ENCODE assay signal across 16 cellular contexts in genomic region chr9:79613145-79613544, GRCh38.
"Had no signal": no experiment of that assay in that cellular context is flagged by ENCODE, and none has a peak within 500 bp of the region (broad histone marks: within the 10 kb centered on the region; RNA-seq: fewer than 3 reads in every experiment).

No MANE protein-coding gene starts in this region.

- H3K4me3 Mint-ChIP-seq: activated naive CD8-positive, alpha-beta T cell had no signal

- H3K27ac Mint-ChIP-seq: activated naive CD8-positive, alpha-beta T cell had no signal

- H3K36me3 ChIP-seq: brain microvascular endothelial cell, lower lobe of right lung, sigmoid colon had no signal

- H3K9me3 Mint-ChIP-seq: naive thymus-derived CD4-positive, alpha-beta T cell had no signal

- H3K27ac ChIP-seq: brain microvascular endothelial cell, lower lobe of right lung had no signal

- H3K27me3 Mint-ChIP-seq: activated naive CD8-positive, alpha-beta T cell; naive thymus-derived CD4-positive, alpha-beta T cell had no signal

- H3K9me3 ChIP-seq: lower lobe of right lung, sigmoid colon had no signal

- H3K27me3 ChIP-seq: brain microvascular endothelial cell, sigmoid colon had no signal

- H3K4me3 ChIP-seq: lower lobe of right lung, sigmoid colon had no signal

- DNase-seq: activated CD4-positive, alpha-beta T cell treated with anti-CD3 and anti-CD28 coated beads, Interleukin-2, amount 50 U/mL, for 48 hours; activated gamma-delta T cell; activated T-cell treated with anti-CD3 and anti-CD28 coated beads, Interleukin-2, amount 50 U/mL, for 48 hours; amygdala; brain microvascular endothelial cell; dermis blood vessel endothelial cell; glutamatergic neuron; left cardiac atrium; lower lobe of right lung; sigmoid colon; stimulated activated CD4-positive, alpha-beta T cell treated with anti-CD3 and anti-CD28 coated beads, Interleukin-2, amount 100 ng/mL, for 24 hours; stimulated activated naive CD4-positive, alpha-beta T cell treated with Interleukin-2 at 50 U/mL for 16 hours; T-helper 2 cell had no signal

- ATAC-seq: activated CD4-positive, CD25-positive, alpha-beta regulatory T cell treated with anti-CD3 and anti-CD28 coated beads, Interleukin-2, amount 50 U/mL, for 24 hours; left cardiac atrium; lower lobe of right lung; naive thymus-derived CD4-positive, alpha-beta T cell had no signal
